ENCODE assay signal across 8 cellular contexts in the genomic region with DNA sequence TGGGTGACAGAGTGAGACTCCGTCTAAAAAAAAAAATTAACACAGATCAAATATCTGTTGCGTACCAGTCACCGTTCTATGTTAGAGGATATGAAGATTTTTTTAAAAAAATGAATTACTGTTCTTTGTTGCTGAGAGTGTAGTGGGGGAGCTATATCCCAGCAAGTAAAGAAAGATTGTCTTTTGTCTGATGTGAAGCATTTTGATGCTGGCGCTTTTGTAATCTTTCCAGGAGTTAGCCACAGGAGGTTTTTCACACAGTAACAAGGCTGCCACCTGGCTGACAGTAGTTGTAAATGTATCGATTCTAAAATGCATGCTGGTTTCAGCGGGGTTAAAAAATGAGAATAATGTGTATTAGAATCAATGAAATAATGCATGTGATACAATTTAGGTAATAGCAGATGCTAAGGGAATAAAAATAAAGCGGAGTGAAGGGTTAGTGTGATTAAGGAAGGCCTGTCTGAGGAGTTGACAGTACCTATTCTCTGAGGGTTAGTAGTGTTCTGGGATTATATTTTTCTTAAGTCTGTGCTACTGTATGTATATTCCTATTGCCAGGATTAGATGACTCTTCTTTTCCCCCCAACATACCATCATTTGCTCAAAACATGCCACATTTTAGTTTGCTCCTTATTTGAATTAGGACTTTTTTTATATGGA. TPM values are rescaled to one million over a fixed set of nuclear protein-coding genes. Genes with fewer than 3 reads are reported as not detected.
DNase-seq lines count a peak whose midpoint lies in the region; ATAC-seq, FAIRE-seq and TF ChIP-seq lines count a peak whose summit lies in the region.

No MANE protein-coding gene starts in this region.

- peak overlapping the region; percentile 98 for H3K27ac Mint-ChIP-seq in activated naive CD8-positive, alpha-beta T cell treated with anti-CD3 and anti-CD28 coated beads for 36 hours

- H3K4me1 Mint-ChIP-seq in activated naive CD8-positive, alpha-beta T cell treated with anti-CD3 and anti-CD28 coated beads for 36 hours: peaks cover 33% of the 10 kb centered on the region

- no peak for ATAC-seq in GM19452 (IDR thresholded peaks at IDR 0.05; ENCODE audit: unreplicated experiment)

- H3K4me3 ChIP-seq in skeletal muscle cell (ENCODE audit: low read depth, low read length): no peak overlapping the region

- peak; percentile 53 for DNase-seq in DMS 273 treated with DMSO at 0.1 percent for 48 hours (lab: John Stamatoyannopoulos, UW)
- peak; percentile 52 for DNase-seq in HTR-8/SVneo (ENCODE audit: insufficient read length, low spot score)
- DNase-seq in activated naive CD8-positive, alpha-beta T cell treated with anti-CD3 and anti-CD28 coated beads for 36 hours: peak; percentile 40
- peak in 35 of 42 donors; percentile 30 to 83 (median 61) for DNase-seq in head of caudate nucleus
- peak; percentile 53 for DNase-seq in skeletal muscle cell (ENCODE audit: low read depth)
- no peak for DNase-seq in cortex of kidney (lab: John Stamatoyannopoulos, UW)

- no peaks in the 10 kb centered on the region for H3K27me3 Mint-ChIP-seq in activated naive CD8-positive, alpha-beta T cell treated with anti-CD3 and anti-CD28 coated beads for 36 hours

- H3K36me3 Mint-ChIP-seq in activated naive CD8-positive, alpha-beta T cell treated with anti-CD3 and anti-CD28 coated beads for 36 hours: peaks cover 41% of the 10 kb centered on the region

- H3K9me3 Mint-ChIP-seq in activated naive CD8-positive, alpha-beta T cell treated with anti-CD3 and anti-CD28 coated beads for 36 hours: no peaks in the 10 kb centered on the region

- intact Hi-C loops in head of caudate nucleus (cut with DNase I): no loop called here

- H3K4me3 Mint-ChIP-seq in activated naive CD8-positive, alpha-beta T cell treated with anti-CD3 and anti-CD28 coated beads for 36 hours: peak overlapping the region; percentile 93

- no peak for FAIRE-seq in HTR-8/SVneo (lab: Jason Lieb, UNC)

TF ChIP-seq in PFSK-1, 5 proteins besides CTCF, POLR2A, EP300 and RAD21:
- no peak for TF ChIP-seq POLR2AphosphoS5 (IDR thresholded peaks at IDR 0.05; ENCODE audit: low read depth, low read length)
- 0 out of 2 replicates have a peak, but pooled peaks have one; percentile 45 for TF ChIP-seq SIN3A (IDR thresholded peaks at IDR 0.05; ENCODE audit: borderline replicate concordance, insufficient read depth, low read length)

RNA-seq across cellular contexts. Expression of a gene that starts 3.4 kb away (rescaled TPM):
- 70.9 TPM for polyA plus RNA-seq in PFSK-1 (2012; ENCODE audit: insufficient read length, low read depth)
- 100 to 1,000 TPM; 229 to 231 TPM for total RNA-seq in activated naive CD8-positive, alpha-beta T cell treated with anti-CD3 and anti-CD28 coated beads for 36 hours
